ENCODE assay signal across 8 cellular contexts in the genomic region with DNA sequence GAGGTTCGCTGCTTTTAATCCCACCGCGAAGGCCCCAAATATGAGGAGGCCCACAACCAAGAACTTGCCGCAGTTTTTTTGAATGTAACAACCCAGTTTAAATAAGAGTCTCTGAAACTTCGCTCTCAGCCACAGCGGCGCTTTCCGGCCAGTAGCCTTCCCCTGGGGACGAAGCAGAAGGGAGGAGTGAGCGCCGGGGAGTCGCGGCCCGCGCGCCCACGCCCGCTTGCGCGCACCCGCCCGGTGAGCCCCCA. TPM values are rescaled to one million over a fixed set of nuclear protein-coding genes. Genes with fewer than 3 reads are reported as not detected.
A peak's percentile ranks its signal among the peaks of the same experiment; 100 is the strongest.
DNase-seq lines count a peak whose midpoint lies in the region; TF ChIP-seq lines count a peak whose summit lies in the region.

No MANE protein-coding gene starts in this region.

- DNase-seq in DMS53 (lab: John Stamatoyannopoulos, UW): peak; percentile 65
- no peak for DNase-seq in DMS53 treated with DMSO at 0.1 percent for 48 hours (lab: John Stamatoyannopoulos, UW; ENCODE audit: unreplicated experiment)
- DNase-seq in HCEC 1CT: peak; percentile 66
- peak; percentile 70 for DNase-seq in RKO (ENCODE audit: low spot score)
- DNase-seq in dermis blood vessel endothelial cell: peak; percentile 46
- DNase-seq in mesendoderm: peak; percentile 60
- DNase-seq in vagina (ENCODE audit: extremely low spot score in 2 of 2): no peak
- no peak for DNase-seq in COR-L47 (lab: John Stamatoyannopoulos, UW)

- peak overlapping the region; percentile 73 for H2BK5ac ChIP-seq in mesendoderm (ENCODE audit: low read length)

- WGBS in mesendoderm (ENCODE audit: extremely low coverage, insufficient coverage, low lambda C conversion rate): no CpG with 5 or more reads among the region's 22 CpGs

- no peaks in the 10 kb centered on the region for H3K9me3 ChIP-seq in vagina

- H3K4me1 ChIP-seq in mesendoderm (ENCODE audit: control insufficient read depth, low read depth, low read length) (peaks cover 6% of the 10 kb centered on the region), vagina (peaks cover 31% of the 10 kb centered on the region)

- TF ChIP-seq CTCF in vagina (IDR thresholded peaks at IDR 0.05): no peak

- H3K18ac ChIP-seq in mesendoderm (ENCODE audit: low read length): peak overlapping the region; percentile 96

- H3K56ac ChIP-seq in mesendoderm (ENCODE audit: low read length): peak overlapping the region; percentile 96

- no peak overlapping the region for H4K5ac ChIP-seq in mesendoderm (ENCODE audit: low read length)

- intact Hi-C loops in vagina (cut with DNase I): loop anchor here (5.0 kb wide), 1 partner anchor 371 kb away; a partner anchor contains a TSS

- H3K27ac ChIP-seq in mesendoderm (ENCODE audit: low read depth, low read length): peak overlapping the region; percentile 94
- H3K27ac ChIP-seq in vagina: peak overlapping the region; percentile 93

- peaks cover 13% of the 10 kb centered on the region for H3K79me1 ChIP-seq in mesendoderm (ENCODE audit: low read length)

- no peak overlapping the region for H4K8ac ChIP-seq in mesendoderm (ENCODE audit: low read depth, low read length)

- peak overlapping the region; percentile 45 for H3K23ac ChIP-seq in mesendoderm (ENCODE audit: low read length)

- H2BK120ac ChIP-seq in mesendoderm (ENCODE audit: low read depth, low read length): peak overlapping the region; percentile 19

- peak overlapping the region; percentile 93 for H3K9ac ChIP-seq in mesendoderm (ENCODE audit: low read length)

- H3K4ac ChIP-seq in mesendoderm (ENCODE audit: low read depth, low read length): peak overlapping the region; percentile 96

- no peak for TF ChIP-seq POLR2A in vagina (IDR thresholded peaks at IDR 0.05)

- no peak overlapping the region for H2AK5ac ChIP-seq in mesendoderm (ENCODE audit: low read length)

- peak overlapping the region; percentile 81 for H3K4me2 ChIP-seq in mesendoderm (ENCODE audit: low read length)

- H3K36me3 ChIP-seq in mesendoderm (ENCODE audit: control insufficient read depth, insufficient read depth, low read length) (no peaks in the 10 kb centered on the region), vagina (no peaks in the 10 kb centered on the region)

- H3K27me3 ChIP-seq in mesendoderm (ENCODE audit: insufficient read depth, low read length, poor library complexity): no peaks in the 10 kb centered on the region
- no peaks in the 10 kb centered on the region for H3K27me3 ChIP-seq in vagina

- H3K4me3 ChIP-seq in mesendoderm (ENCODE audit: low read length) (peak overlapping the region; percentile 68), vagina (peak overlapping the region; percentile 76 to 87)

- no peak overlapping the region for H2BK15ac ChIP-seq in mesendoderm (replicated peaks; ENCODE audit: low read depth)

- peaks cover 26% of the 10 kb centered on the region for H3K79me2 ChIP-seq in mesendoderm (ENCODE audit: control insufficient read depth, insufficient read depth, low read length)

RNA-seq across cellular contexts. Expression of a gene that starts 10.4 kb away (rescaled TPM):
- total RNA-seq in dermis blood vessel endothelial cell (3.4 and 6.9 TPM in 2 replicates), vagina (14.2 TPM)
- polyA plus RNA-seq in mesendoderm (2013, experiment 1 of 2): 11.7 TPM
- 11.3 TPM for polyA plus RNA-seq in mesendoderm (2013, experiment 2 of 2)

Comparison
In these comparisons a context has a peak if more than half of its experiments do, and no peak if none do; other contexts are left out.
1. DNase-seq: peak in DMS53 (single experiment), HCEC 1CT (single experiment), RKO (single experiment), dermis blood vessel endothelial cell (single experiment) and mesendoderm (single experiment); none in DMS53 treated with DMSO at 0.1 percent for 48 hours (single experiment), vagina (0 of 2) and COR-L47 (single experiment).